Comparison of ENCODE assay signal across 8 cellular contexts in genomic region chr7:29748286-29749099, GRCh38. TPM values are rescaled to one million over a fixed set of nuclear protein-coding genes. Genes with fewer than 3 reads are reported as not detected.
DNase-seq lines count a peak whose midpoint lies in the region; ATAC-seq and TF ChIP-seq lines count a peak whose summit lies in the region.

No MANE protein-coding gene starts in this region.

- H3K4ac ChIP-seq in IMR-90 (ENCODE audit: low read depth, low read length) = no peak overlapping the region

- H3K27ac Mint-ChIP-seq in CD14-positive monocyte = no peak overlapping the region
- no peak overlapping the region for H3K27ac Mint-ChIP-seq in endodermal cell

- no peak overlapping the region for H3K18ac ChIP-seq in IMR-90 (ENCODE audit: low read depth, low read length)

- DNase-seq in CD14-positive monocyte (ENCODE audit: low spot score) (no peak), IMR-90 (peak; percentile 45), endodermal cell (no peak), iPS-NIHi7 (ENCODE audit: extremely low spot score) (no peak), HK-2 (ENCODE audit: unreplicated experiment) (no peak)

- H2BK15ac ChIP-seq in IMR-90 (ENCODE audit: low read depth, low read length) = no peak overlapping the region

- H3K4me2 ChIP-seq in IMR-90 (ENCODE audit: low read depth, low read length) (no peak overlapping the region), OCI-LY1 (ENCODE audit: low read length) (no peak overlapping the region), neural cell (ENCODE audit: low read length) (no peak overlapping the region)

- H3K9me3 ChIP-seq in IMR-90 (ENCODE audit: control insufficient read depth, insufficient read depth, low read length) (no peaks in the 10 kb centered on the region), OCI-LY1 (ENCODE audit: low read length) (no peaks in the 10 kb centered on the region), endodermal cell (ENCODE audit: control insufficient read depth, low read length) (no peaks in the 10 kb centered on the region), neural cell (ENCODE audit: low read length) (no peaks in the 10 kb centered on the region)

- H2BK20ac ChIP-seq in IMR-90 (ENCODE audit: low read depth, low read length) = no peak overlapping the region

- no peaks in the 10 kb centered on the region for H3K4me1 Mint-ChIP-seq in CD14-positive monocyte
- H3K4me1 Mint-ChIP-seq in endodermal cell = no peaks in the 10 kb centered on the region

- CTCF ChIA-PET in IMR-90 (lab: Yijun Ruan, JAX) = interaction anchor here (1.0 to 1.8 kb wide), 2 partner anchors 81 to 172 kb away, joined by 3 to 4 read pairs; no protein-coding TSS in a partner anchor

- H2AK9ac ChIP-seq in IMR-90 (replicated peaks; ENCODE audit: low read depth, low read length, poor library complexity) = no peak overlapping the region

- no peak overlapping the region for H3K23ac ChIP-seq in IMR-90 (ENCODE audit: low read depth, low read length)

- no peak for TF ChIP-seq POLR2A in IMR-90 (IDR thresholded peaks at IDR 0.05; ENCODE audit: low read depth, low read length)

- H4K5ac ChIP-seq in IMR-90 (ENCODE audit: low read depth, low read length) = no peak overlapping the region

- TF ChIP-seq RAD21 in IMR-90 (IDR thresholded peaks at IDR 0.05; ENCODE audit: low read length) (peak; percentile 51), neural cell (conservative IDR thresholded peaks at IDR 0.05) (peak; percentile 78)

- H2AK5ac ChIP-seq in IMR-90 (ENCODE audit: low read depth, low read length) = no peak overlapping the region

- WGBS in IMR-90 (ENCODE audit: extremely low coverage in 2 of 2, insufficient read length in 1 of 2), 2 experiments = 100% methylated on average over 1 of the region's 3 CpGs; no CpG with 5 or more reads in 1 of the 2 experiments
- 43 to 60% methylated on average over 2 to 3 of the region's 3 CpGs for WGBS in endodermal cell (ENCODE audit: insufficient coverage in 1 of 2, insufficient read length in 1 of 2), 2 experiments

- H2BK120ac ChIP-seq in IMR-90 (ENCODE audit: low read depth, low read length) = no peak overlapping the region

- no peaks in the 10 kb centered on the region for H3K79me2 ChIP-seq in OCI-LY1 (ENCODE audit: insufficient read depth, low read length)
- no peaks in the 10 kb centered on the region for H3K79me2 ChIP-seq in neural cell (replicated peaks; ENCODE audit: insufficient read depth, low read length)

- no peak overlapping the region for H3K4me3 Mint-ChIP-seq in CD14-positive monocyte
- H3K4me3 Mint-ChIP-seq in endodermal cell = no peak overlapping the region

- TF ChIP-seq EP300 in neural cell (conservative IDR thresholded peaks at IDR 0.05; ENCODE audit: poor library complexity, severe bottlenecking) = no peak

- no peak overlapping the region for H3K27ac ChIP-seq in IMR-90 (ENCODE audit: insufficient read depth, low read length)
- H3K27ac ChIP-seq in OCI-LY1 (ENCODE audit: low read depth, low read length, poor library complexity, severe bottlenecking) = no peak overlapping the region
- H3K27ac ChIP-seq in endodermal cell (ENCODE audit: low read depth, low read length) = no peak overlapping the region
- no peak overlapping the region for H3K27ac ChIP-seq in neural cell (ENCODE audit: low read length)

- no peaks in the 10 kb centered on the region for H3K4me1 ChIP-seq in IMR-90 (ENCODE audit: control insufficient read depth, insufficient read depth, low read length)
- H3K4me1 ChIP-seq in OCI-LY1 (ENCODE audit: insufficient read depth, low read length, severe bottlenecking) = no peaks in the 10 kb centered on the region
- no peaks in the 10 kb centered on the region for H3K4me1 ChIP-seq in endodermal cell (ENCODE audit: control insufficient read depth, insufficient read depth, low read length)

- no peak overlapping the region for H3K56ac ChIP-seq in IMR-90 (ENCODE audit: extremely low read depth, insufficient read depth, low read length)

- intact Hi-C loops in CD14-positive monocyte (cut with micrococcal nuclease) (no loop called here), IMR-90 (cut with micrococcal nuclease) (loop anchor here (2.0 kb wide), 3 partner anchors 172 to 664 kb away; no protein-coding TSS in a partner anchor)

- H3K79me1 ChIP-seq in IMR-90 (ENCODE audit: low read depth in 1 of 2, low read length in 2 of 2) = no peaks in the 10 kb centered on the region

- BruUV-seq in IMR-90 (replicated peaks; lab: Mats Ljungman, UMichigan) = no TSS peak

- peak; percentile 63 for TF ChIP-seq CTCF in CD14-positive monocyte (IDR thresholded peaks at IDR 0.05)
- TF ChIP-seq CTCF in IMR-90 (conservative IDR thresholded peaks at IDR 0.05; ENCODE audit: low read depth, low read length) = peak; percentile 53
- TF ChIP-seq CTCF in OCI-LY1 (IDR thresholded peaks at IDR 0.05; ENCODE audit: low read length) = peak; percentile 56
- TF ChIP-seq CTCF in endodermal cell (conservative IDR thresholded peaks at IDR 0.05) = peak; percentile 82
- TF ChIP-seq CTCF in neural cell (IDR thresholded peaks at IDR 0.05; ENCODE audit: poor library complexity, severe bottlenecking) = peak; percentile 77

- H4K91ac ChIP-seq in IMR-90 (ENCODE audit: insufficient read depth, low read depth, low read length) = no peak overlapping the region

- H3K9me2 ChIP-seq in OCI-LY1 (ENCODE audit: low read depth, low read length) (no peaks in the 10 kb centered on the region), neural cell (ENCODE audit: insufficient read depth, low read length) (no peaks in the 10 kb centered on the region)

- no peak overlapping the region for H2BK5ac ChIP-seq in IMR-90 (ENCODE audit: low read depth, low read length, poor library complexity, severe bottlenecking)

- H3K4me3 ChIP-seq in IMR-90 (ENCODE audit: insufficient read depth, low read depth, low read length) (no peak overlapping the region), OCI-LY1 (ENCODE audit: low read depth, low read length, poor library complexity, severe bottlenecking) (no peak overlapping the region), endodermal cell (ENCODE audit: low read length) (no peak overlapping the region), neural cell (ENCODE audit: low read length) (no peak overlapping the region)

- no peaks in the 10 kb centered on the region for H4K20me1 ChIP-seq in IMR-90 (ENCODE audit: insufficient read depth, low read length)
- H4K20me1 ChIP-seq in OCI-LY1 (ENCODE audit: insufficient read depth, low read length) = no peaks in the 10 kb centered on the region
- no peaks in the 10 kb centered on the region for H4K20me1 ChIP-seq in neural cell (ENCODE audit: insufficient read depth)

- in situ Hi-C loops in IMR-90 (cut with MboI; ENCODE audit: low sequenced_read_pairs) = loop anchor here (25.0 kb wide), 1 partner anchor 314 kb away; no protein-coding TSS in a partner anchor

- no peaks in the 10 kb centered on the region for H3F3A ChIP-seq in OCI-LY1 (ENCODE audit: insufficient read depth, low read length)
- no peaks in the 10 kb centered on the region for H3F3A ChIP-seq in neural cell (ENCODE audit: insufficient read depth, low read length, poor library complexity, severe bottlenecking)

- no peaks in the 10 kb centered on the region for H3K9me1 ChIP-seq in IMR-90 (ENCODE audit: insufficient read depth, low read length)

- H3K27me3 Mint-ChIP-seq in CD14-positive monocyte (ENCODE audit: low read depth in 3 of 3) (peaks cover 0 to 2% (median 2%) of the 10 kb centered on the region in 3 donors), endodermal cell (ENCODE audit: insufficient read depth) (no peaks in the 10 kb centered on the region)

- H3K27me3 ChIP-seq in IMR-90 (ENCODE audit: control insufficient read depth, insufficient read depth, low read length) = peaks cover 2% of the 10 kb centered on the region; the same call in 1 of the 2 replicates
- no peaks in the 10 kb centered on the region for H3K27me3 ChIP-seq in OCI-LY1 (ENCODE audit: insufficient read depth, low read length)
- no peaks in the 10 kb centered on the region for H3K27me3 ChIP-seq in endodermal cell (ENCODE audit: control insufficient read depth, insufficient read depth, low read length, poor library complexity, severe bottlenecking)
- H3K27me3 ChIP-seq in neural cell (ENCODE audit: insufficient read depth, low read depth, low read length) = no peaks in the 10 kb centered on the region

- POLR2A ChIA-PET in IMR-90 (lab: Charles Lee; ENCODE audit: unreplicated experiment) = no interaction called here

- no peak overlapping the region for H3K14ac ChIP-seq in IMR-90 (replicated peaks; ENCODE audit: low read depth, low read length)

- H4K8ac ChIP-seq in IMR-90 (ENCODE audit: low read depth in 2 of 2, low read length in 2 of 2) = no peak overlapping the region

- H3K36me3 Mint-ChIP-seq in CD14-positive monocyte (no peaks in the 10 kb centered on the region), endodermal cell (ENCODE audit: low read depth) (no peaks in the 10 kb centered on the region)

- H3K36me3 ChIP-seq in IMR-90 (ENCODE audit: control insufficient read depth, insufficient read depth, low read length) (no peaks in the 10 kb centered on the region), OCI-LY1 (ENCODE audit: insufficient read depth, low read length) (no peaks in the 10 kb centered on the region), endodermal cell (ENCODE audit: control insufficient read depth, insufficient read depth, low read length) (no peaks in the 10 kb centered on the region), neural cell (ENCODE audit: insufficient read depth, low read length) (no peaks in the 10 kb centered on the region)

- no peak overlapping the region for H2AFZ ChIP-seq in IMR-90 (replicated peaks; ENCODE audit: low read length, poor library complexity)
- no peak overlapping the region for H2AFZ ChIP-seq in OCI-LY1 (ENCODE audit: low read length)
- no peak overlapping the region for H2AFZ ChIP-seq in neural cell (ENCODE audit: low read depth, low read length)

- H3K9ac ChIP-seq in IMR-90 (ENCODE audit: low read depth, low read length) (no peak overlapping the region), OCI-LY1 (ENCODE audit: low read length) (no peak overlapping the region), endodermal cell (ENCODE audit: extremely low read depth, low read length, poor library complexity, severe bottlenecking) (no peak overlapping the region), neural cell (ENCODE audit: low read length) (no peak overlapping the region)

- peaks cover 0 to 2% (median 0%) of the 10 kb centered on the region in 7 donors for H3K9me3 Mint-ChIP-seq in CD14-positive monocyte
- H3K9me3 Mint-ChIP-seq in endodermal cell = no peaks in the 10 kb centered on the region

- peak; percentile 95 for ATAC-seq in IMR-90 (ENCODE audit: low read depth)
- no peak for ATAC-seq in HG03095 (IDR thresholded peaks at IDR 0.05; ENCODE audit: unreplicated experiment)

- dilution Hi-C loops in IMR-90 (cut with HindIII; ENCODE audit: low sequenced_read_pairs, unreplicated experiment) = no loop called here

TF ChIP-seq in neural cell, 6 proteins besides CTCF, POLR2A, EP300 and RAD21 (continues in another document):
- no peak for TF ChIP-seq TAF1 (IDR thresholded peaks at IDR 0.05; ENCODE audit: low read depth)

RNA-seq across cellular contexts. Expression of gene WIPF3, which starts 57.8 kb away (rescaled TPM):
- not detected for polyA plus RNA-seq in CD14-positive monocyte
- total RNA-seq in IMR-90 (2012; rRNA removed) = not detected in 2 replicates
- not detected in 2 replicates for polyA plus RNA-seq in IMR-90 (2012; rRNA removed)
- not detected in 2 replicates for polyA plus RNA-seq in IMR-90 (2012; cell fraction: cytosol; rRNA removed)
- not detected in 2 replicates for polyA plus RNA-seq in IMR-90 (2012; cell fraction: nucleus; rRNA removed; ENCODE audit: low replicate concordance)
- 1 to 10 TPM; 5.2 to 7.2 TPM for total RNA-seq in endodermal cell
- polyA plus RNA-seq in endodermal cell (2013, experiment 1 of 2) = 5.9 TPM
- 5.3 TPM for polyA plus RNA-seq in endodermal cell (2013, experiment 2 of 2)
- polyA plus RNA-seq in neural cell = 3.8 and 4.6 TPM in 2 replicates
- 4.1 and 6.7 TPM in 2 replicates for polyA minus RNA-seq in neural cell
